8 cellular contexts compared by ENCODE assay signal in the genomic region with DNA sequence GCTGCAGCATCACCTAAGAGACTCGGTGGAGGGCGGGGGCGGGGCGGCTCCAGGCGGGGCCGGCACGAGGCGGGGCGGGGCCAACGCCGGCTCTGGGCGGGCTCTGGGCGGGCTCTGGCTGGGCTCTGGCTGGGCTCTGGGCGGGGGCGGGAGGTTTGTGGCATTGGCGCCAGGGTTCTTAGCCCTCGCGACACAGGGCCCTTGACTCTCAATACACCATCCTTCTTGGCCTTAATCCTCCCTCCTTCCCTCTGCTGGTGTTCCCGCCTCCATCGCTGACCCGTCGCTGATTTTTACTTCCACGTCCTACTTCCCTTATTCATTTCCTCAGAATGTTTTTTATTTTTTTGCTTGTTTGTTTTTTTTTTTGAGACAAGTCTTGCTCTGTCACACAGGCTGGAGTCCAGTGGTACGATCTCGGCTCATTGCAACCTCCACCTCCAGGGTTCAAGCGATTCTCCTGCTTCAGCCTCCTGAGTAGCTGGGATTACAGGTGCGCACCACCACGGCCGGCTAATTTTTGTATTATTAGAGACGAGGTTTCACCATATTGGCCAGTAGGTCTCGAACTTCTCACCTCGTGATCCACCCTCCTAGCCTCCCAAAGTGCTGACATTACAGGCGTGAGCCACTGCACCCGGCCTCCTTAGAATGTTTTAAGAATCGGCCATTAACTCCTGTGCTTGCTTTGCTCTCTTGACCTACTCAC. TPM values are rescaled to one million over a fixed set of nuclear protein-coding genes. Genes with fewer than 3 reads are reported as not detected.
A peak's percentile ranks its signal among the peaks of the same experiment; 100 is the strongest.
DNase-seq lines count a peak whose midpoint lies in the region; ATAC-seq, FAIRE-seq and TF ChIP-seq lines count a peak whose summit lies in the region.

A gene with protein sequence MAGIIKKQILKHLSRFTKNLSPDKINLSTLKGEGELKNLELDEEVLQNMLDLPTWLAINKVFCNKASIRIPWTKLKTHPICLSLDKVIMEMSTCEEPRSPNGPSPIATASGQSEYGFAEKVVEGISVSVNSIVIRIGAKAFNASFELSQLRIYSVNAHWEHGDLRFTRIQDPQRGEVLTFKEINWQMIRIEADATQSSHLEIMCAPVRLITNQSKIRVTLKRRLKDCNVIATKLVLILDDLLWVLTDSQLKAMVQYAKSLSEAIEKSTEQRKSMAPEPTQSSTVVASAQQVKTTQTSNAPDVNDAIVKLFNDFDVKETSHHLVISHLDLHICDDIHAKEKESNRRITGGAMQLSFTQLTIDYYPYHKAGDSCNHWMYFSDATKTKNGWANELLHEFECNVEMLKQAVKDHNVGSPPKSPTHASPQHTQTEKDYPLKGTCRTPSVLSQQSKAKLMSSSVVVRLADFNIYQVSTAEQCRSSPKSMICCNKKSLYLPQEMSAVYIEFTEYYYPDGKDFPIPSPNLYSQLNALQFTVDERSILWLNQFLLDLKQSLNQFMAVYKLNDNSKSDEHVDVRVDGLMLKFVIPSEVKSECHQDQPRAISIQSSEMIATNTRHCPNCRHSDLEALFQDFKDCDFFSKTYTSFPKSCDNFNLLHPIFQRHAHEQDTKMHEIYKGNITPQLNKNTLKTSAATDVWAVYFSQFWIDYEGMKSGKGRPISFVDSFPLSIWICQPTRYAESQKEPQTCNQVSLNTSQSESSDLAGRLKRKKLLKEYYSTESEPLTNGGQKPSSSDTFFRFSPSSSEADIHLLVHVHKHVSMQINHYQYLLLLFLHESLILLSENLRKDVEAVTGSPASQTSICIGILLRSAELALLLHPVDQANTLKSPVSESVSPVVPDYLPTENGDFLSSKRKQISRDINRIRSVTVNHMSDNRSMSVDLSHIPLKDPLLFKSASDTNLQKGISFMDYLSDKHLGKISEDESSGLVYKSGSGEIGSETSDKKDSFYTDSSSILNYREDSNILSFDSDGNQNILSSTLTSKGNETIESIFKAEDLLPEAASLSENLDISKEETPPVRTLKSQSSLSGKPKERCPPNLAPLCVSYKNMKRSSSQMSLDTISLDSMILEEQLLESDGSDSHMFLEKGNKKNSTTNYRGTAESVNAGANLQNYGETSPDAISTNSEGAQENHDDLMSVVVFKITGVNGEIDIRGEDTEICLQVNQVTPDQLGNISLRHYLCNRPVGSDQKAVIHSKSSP (N-terminal part only) (minus strand): TSS at position 24 of the 709 bp plus-strand sequence. CDS start 239 bp downstream, outside the sequence.

- H3K9ac ChIP-seq in smooth muscle cell (ENCODE audit: low read depth) = peak within 1 kb of the TSS; percentile 99

- TF ChIP-seq POLR2A in A549 (IDR thresholded peaks at IDR 0.05; ENCODE audit: low read length) (no peak), breast epithelium (IDR thresholded peaks at IDR 0.05) (no peak)

- H3K9me3 ChIP-seq in A549 (no peaks in the 10 kb centered on the region), breast epithelium (no peaks in the 10 kb centered on the region), smooth muscle cell (replicated peaks; ENCODE audit: low read depth) (no peaks in the 10 kb centered on the region)

- peak within 1 kb of the TSS; percentile 96 for H3K4me3 ChIP-seq in A549
- peak within 1 kb of the TSS; percentile 95 for H3K4me3 ChIP-seq in WI38 (ENCODE audit: low read depth, low read length)
- peak within 1 kb of the TSS; percentile 79 to 100 (median 96) for H3K4me3 ChIP-seq in breast epithelium
- H3K4me3 ChIP-seq in smooth muscle cell = peak within 1 kb of the TSS; percentile 94

- TF ChIP-seq RAD21 in A549 (conservative IDR thresholded peaks at IDR 0.05 in 1 of 2, IDR thresholded peaks at IDR 0.05 in 1 of 2) = no peak

- H3K4me2 ChIP-seq in A549 (peak within 1 kb of the TSS; percentile 88), smooth muscle cell (peak within 1 kb of the TSS; percentile 87)

- H2AFZ ChIP-seq in smooth muscle cell (ENCODE audit: low read depth) = peak within 1 kb of the TSS; percentile 92

- DNase-seq in A549 (ENCODE audit: low read depth in 1 of 2, low spot score in 1 of 2) = peak; percentile 61 to 86
- peak; percentile 89 for DNase-seq in NCI-H2227 (lab: John Stamatoyannopoulos, UW; ENCODE audit: unreplicated experiment)
- peak; percentile 89 to 91 for DNase-seq in breast epithelium (ENCODE audit: low spot score in 2 of 2)
- peak; percentile 90 for DNase-seq in iPS-NIHi7 (ENCODE audit: extremely low spot score)
- DNase-seq in smooth muscle cell (lab: John Stamatoyannopoulos, UW; ENCODE audit: unreplicated experiment) = peak; percentile 88

- POLR2A ChIA-PET in A549 (lab: Yijun Ruan, JAX) = no interaction called here

- H3K27ac ChIP-seq in A549 (peak within 1 kb of the TSS; percentile 98 to 100), breast epithelium (peak within 1 kb of the TSS; percentile 98 to 99), smooth muscle cell (ENCODE audit: low read depth) (peak within 1 kb of the TSS; percentile 99)

- H3K4me1 ChIP-seq in A549 (peaks cover 34% of the 10 kb centered on the region), breast epithelium (peaks cover 0 to 6% of the 10 kb centered on the region in 2 donors), smooth muscle cell (ENCODE audit: low read depth) (peaks cover 7% of the 10 kb centered on the region)

- H3K36me3 ChIP-seq in breast epithelium = no peaks in the 10 kb centered on the region
- no peaks in the 10 kb centered on the region for H3K36me3 ChIP-seq in smooth muscle cell (ENCODE audit: low read depth)

- peaks cover 12% of the 10 kb centered on the region for H3F3A ChIP-seq in smooth muscle cell (ENCODE audit: low read depth)

- peaks cover 22% of the 10 kb centered on the region for H4K20me1 ChIP-seq in smooth muscle cell (ENCODE audit: low read depth)

- peaks cover 32% of the 10 kb centered on the region for H3K79me2 ChIP-seq in smooth muscle cell (ENCODE audit: low read depth)

- FAIRE-seq in A549 (lab: Jason Lieb, UNC) = no peak

- ATAC-seq in A549 (peak; percentile 87 to 94), GM18873 (IDR thresholded peaks at IDR 0.05; ENCODE audit: low FRiP score, unreplicated experiment) (peak; percentile 39), HG03135 (IDR thresholded peaks at IDR 0.05; ENCODE audit: unreplicated experiment) (peak; percentile 81)

- intact Hi-C loops in breast epithelium (cut with DNase I; ENCODE audit: low total_unique reads) = no loop called here

- 33% methylated on average over 26 of the region's 35 CpGs for WGBS in A549 (ENCODE audit: missing lambda C conversion rate)
- 58% methylated on average over 19 of the region's 35 CpGs for WGBS in smooth muscle cell (ENCODE audit: low lambda C conversion rate)

- no peaks in the 10 kb centered on the region for H3K27me3 ChIP-seq in breast epithelium
- H3K27me3 ChIP-seq in smooth muscle cell (ENCODE audit: low read depth) = no peaks in the 10 kb centered on the region

- TF ChIP-seq EP300 in A549 (IDR thresholded peaks at IDR 0.05) = no peak

- CTCF ChIA-PET in A549 (lab: Yijun Ruan, JAX) = interaction anchor here (1.1 to 3.9 kb wide), 2 partner anchors 12 to 14 kb away, joined by 3 to 15 read pairs; no protein-coding TSS in a partner anchor

- TF ChIP-seq CTCF in A549 (IDR thresholded peaks at IDR 0.05) (no peak), WI38 (IDR thresholded peaks at IDR 0.05; ENCODE audit: low read depth, low read length) (no peak), breast epithelium (IDR thresholded peaks at IDR 0.05) (no peak), smooth muscle cell (IDR thresholded peaks at IDR 0.05; ENCODE audit: borderline replicate concordance, insufficient read depth, poor library complexity, severe bottlenecking) (no peak)

TF ChIP-seq in A549, 52 proteins besides CTCF, POLR2A, EP300 and RAD21:
- TF ChIP-seq, protein P1, sequence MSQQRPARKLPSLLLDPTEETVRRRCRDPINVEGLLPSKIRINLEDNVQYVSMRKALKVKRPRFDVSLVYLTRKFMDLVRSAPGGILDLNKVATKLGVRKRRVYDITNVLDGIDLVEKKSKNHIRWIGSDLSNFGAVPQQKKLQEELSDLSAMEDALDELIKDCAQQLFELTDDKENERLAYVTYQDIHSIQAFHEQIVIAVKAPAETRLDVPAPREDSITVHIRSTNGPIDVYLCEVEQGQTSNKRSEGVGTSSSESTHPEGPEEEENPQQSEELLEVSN (IDR thresholded peaks at IDR 0.05; ENCODE audit: borderline replicate concordance, low read depth) = peak; percentile 45; the same call in 1 of the 2 replicates
- no peak for TF ChIP-seq MYC (IDR thresholded peaks at IDR 0.05; ENCODE audit: borderline replicate concordance, low read length)

RNA-seq across cellular contexts. Expression of the gene that starts here (rescaled TPM):
- 30.1 and 38.8 TPM in 2 replicates for polyA plus RNA-seq in A549 (2011; rRNA removed)
- 5.9 and 6.4 TPM in 2 replicates for polyA plus RNA-seq in A549 (2012; cell fraction: cytosol; rRNA removed)
- polyA plus RNA-seq in A549 (2012; cell fraction: nucleus; rRNA removed) = 1.8 and 2.2 TPM in 2 replicates
- polyA plus RNA-seq in A549 (2017; fragmentation: RNase III; extraction: RNeasy Plus Mini Kit Qiagen cat#74134 plus additional on column Dnase treatment) = 11.1 to 12.4 TPM (median 11.2 TPM) in 3 replicates
- 29.9 and 34.5 TPM in 2 replicates for polyA minus RNA-seq in A549 (2011; rRNA and poly(A)+ RNA removed)
- total RNA-seq in breast epithelium = 10 to 100 TPM; 29.2 to 42.4 (median 40.8) TPM
- 27.3 and 34.0 TPM in 2 replicates for total RNA-seq in smooth muscle cell
- polyA plus RNA-seq in smooth muscle cell = 8.5 and 8.9 TPM in 2 replicates

Comparison
In these comparisons a context has a peak if more than half of its experiments do, and no peak if none do; other contexts are left out.
1. Peak in every context shown above with its lines: DNase-seq, ATAC-seq, H3K4me3 ChIP-seq and H3K27ac ChIP-seq.
2. ATAC-seq: peak in every context shown above with its lines; median percentile 90 in A549; 81 in HG03135; 39 in GM18873.